ENCODE assay signal across 9 cellular contexts in the genomic region with DNA sequence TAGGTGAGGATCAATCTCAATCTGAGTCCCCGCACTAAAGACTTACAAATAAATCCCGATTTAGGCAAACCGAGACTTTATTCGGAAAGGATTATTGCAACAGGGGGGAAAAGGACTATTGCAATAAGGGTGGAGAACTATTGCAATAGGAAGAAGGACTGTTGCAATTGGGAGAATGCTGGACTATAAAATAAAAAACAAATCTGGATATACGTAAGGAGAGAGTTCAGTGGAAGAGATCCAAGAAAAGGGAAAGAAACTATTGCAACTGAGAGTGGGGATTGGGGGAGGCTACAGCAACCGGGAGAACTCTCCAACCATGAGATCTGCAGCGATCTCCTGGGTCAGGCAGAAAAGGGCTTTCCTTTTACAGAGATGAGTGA. TPM values are rescaled to one million over a fixed set of nuclear protein-coding genes. Genes with fewer than 3 reads are reported as not detected.
DNase-seq lines count a peak whose midpoint lies in the region; ATAC-seq and TF ChIP-seq lines count a peak whose summit lies in the region.
"Had no signal": no experiment of that assay in that cellular context is flagged by ENCODE, and none has a peak within 500 bp of the region (broad histone marks: within the 10 kb centered on the region; RNA-seq: fewer than 3 reads in every experiment).

No MANE protein-coding gene starts in this region.

- H3K27ac ChIP-seq in OCI-LY3 (ENCODE audit: low read length), result no peak overlapping the region
- H3K27ac ChIP-seq in esophagus muscularis mucosa (replicated peaks in 1 of 4), result peak overlapping the region in 3 of 4 donors; percentile 93 to 98 (median 97)

- H3K4me1 Mint-ChIP-seq in Caco-2 (ENCODE audit: low read depth, unreplicated experiment) (peaks cover 18% of the 10 kb centered on the region), progenitor cell of endocrine pancreas (ENCODE audit: low read depth) (peaks cover 19% of the 10 kb centered on the region)

- CTCF ChIA-PET in Caco-2 (lab: Charles Lee), result interaction anchor here (1.0 to 1.2 kb wide), 2 partner anchors 12 to 145 kb away, joined by 3 to 6 read pairs; partner anchors contain the start of gene ATAD2B

- no peak for ATAC-seq in GM18873 (IDR thresholded peaks at IDR 0.05; ENCODE audit: low FRiP score, unreplicated experiment)

- H3K9me3 ChIP-seq in Caco-2 (no peaks in the 10 kb centered on the region), OCI-LY3 (ENCODE audit: insufficient read depth, low read length) (no peaks in the 10 kb centered on the region), esophagus muscularis mucosa (no peaks in the 10 kb centered on the region)

- DNase-seq in Caco-2 (no peak), esophagus muscularis mucosa (ENCODE audit: extremely low spot score) (no peak), progenitor cell of endocrine pancreas (ENCODE audit: low spot score, unreplicated experiment) (no peak), 8988T (no peak), germinal center (ENCODE audit: low spot score) (no peak), SK-N-DZ (ENCODE audit: low spot score) (no peak)
- DNase-seq: T1000 had no signal

- WGBS in esophagus muscularis mucosa, result 62% methylated on average over 7 of the region's 7 CpGs

- intact Hi-C loops in Caco-2 (cut with micrococcal nuclease; ENCODE audit: unreplicated experiment), result no loop called here
- intact Hi-C loops in esophagus muscularis mucosa (cut with DNase I), result no loop called here

- H3K27me3 ChIP-seq in Caco-2 (replicated peaks; ENCODE audit: control insufficient read depth, insufficient read depth, low read length) (no peaks in the 10 kb centered on the region), OCI-LY3 (ENCODE audit: low read depth, low read length) (peaks cover 8% of the 10 kb centered on the region; the same call in 1 of the 2 replicates), esophagus muscularis mucosa (no peaks in the 10 kb centered on the region)

- H3K4me2 ChIP-seq in OCI-LY3 (ENCODE audit: low read length), result peak overlapping the region; percentile 77

- POLR2A ChIA-PET in Caco-2 (lab: Charles Lee), result interaction anchor here (0.9 to 2.3 kb wide), 2 partner anchors 12 to 108 kb away, joined by 4 to 40 read pairs; partner anchors contain the start of genes ATAD2B and WDCP

- H3K4me3 Mint-ChIP-seq in Caco-2 (ENCODE audit: unreplicated experiment) (peak overlapping the region; percentile 76), progenitor cell of endocrine pancreas (ENCODE audit: low read depth) (peak overlapping the region; percentile 88)

- peaks cover 12% of the 10 kb centered on the region for H3K79me2 ChIP-seq in OCI-LY3 (ENCODE audit: low read length)

- TF ChIP-seq EP300 in esophagus muscularis mucosa (IDR thresholded peaks at IDR 0.05), result no peak

- H3K4me1 ChIP-seq in Caco-2, result peaks cover 5% of the 10 kb centered on the region
- peaks cover 9% of the 10 kb centered on the region; the same call in 1 of the 2 replicates for H3K4me1 ChIP-seq in OCI-LY3 (ENCODE audit: low read length)
- peaks cover 15 to 35% (median 30%) of the 10 kb centered on the region in 4 donors for H3K4me1 ChIP-seq in esophagus muscularis mucosa

- H3K36me3 Mint-ChIP-seq in Caco-2 (ENCODE audit: insufficient read depth, unreplicated experiment) (peaks cover 17% of the 10 kb centered on the region), progenitor cell of endocrine pancreas (ENCODE audit: insufficient read depth) (peaks cover 5% of the 10 kb centered on the region)

- no TSS peak for BruUV-seq in Caco-2 (replicated peaks; lab: Mats Ljungman, UMichigan)

- H2AFZ ChIP-seq in OCI-LY3 (ENCODE audit: low read depth, low read length), result peak overlapping the region; percentile 53; the same call in 1 of the 2 replicates

- no peak for TF ChIP-seq POLR2A in esophagus muscularis mucosa (IDR thresholded peaks at IDR 0.05; ENCODE audit: low read depth)

- H3K36me3 ChIP-seq in Caco-2 (ENCODE audit: control insufficient read depth, insufficient read depth, low read length) (no peaks in the 10 kb centered on the region), OCI-LY3 (replicated peaks; ENCODE audit: low read depth, low read length) (no peaks in the 10 kb centered on the region), esophagus muscularis mucosa (no peaks in the 10 kb centered on the region)

- H3K27me3 Mint-ChIP-seq in Caco-2 (ENCODE audit: insufficient read depth, unreplicated experiment), result no peaks in the 10 kb centered on the region
- no peaks in the 10 kb centered on the region for H3K27me3 Mint-ChIP-seq in progenitor cell of endocrine pancreas

- no peak for TF ChIP-seq CTCF in Caco-2 (IDR thresholded peaks at IDR 0.05; ENCODE audit: insufficient read depth in 1 of 2, low read depth in 1 of 2, low read length in 1 of 2, severe bottlenecking in 1 of 2, unreplicated experiment in 1 of 2)
- TF ChIP-seq CTCF in OCI-LY3 (IDR thresholded peaks at IDR 0.05; ENCODE audit: low read depth, low read length), result no peak
- no peak for TF ChIP-seq CTCF in esophagus muscularis mucosa (IDR thresholded peaks at IDR 0.05)
- no peak for TF ChIP-seq CTCF in progenitor cell of endocrine pancreas (IDR thresholded peaks at IDR 0.05; ENCODE audit: unreplicated experiment)

- no peaks in the 10 kb centered on the region; the same call in 1 of the 2 replicates for H4K20me1 ChIP-seq in OCI-LY3 (ENCODE audit: insufficient read depth, low read length)

- 0 out of 2 replicates have a peak overlapping the region, but pooled peaks have one; percentile 92 for H3K9ac ChIP-seq in OCI-LY3 (ENCODE audit: low read length)

- H3K9me3 Mint-ChIP-seq in Caco-2 (ENCODE audit: unreplicated experiment) (no peaks in the 10 kb centered on the region), progenitor cell of endocrine pancreas (ENCODE audit: low read depth) (no peaks in the 10 kb centered on the region)

- no peak overlapping the region for H3K4me3 ChIP-seq in Caco-2 (ENCODE audit: low read depth, low read length)
- peak overlapping the region; percentile 85 for H3K4me3 ChIP-seq in OCI-LY3 (ENCODE audit: low read length)
- H3K4me3 ChIP-seq in esophagus muscularis mucosa, result peak overlapping the region; percentile 69 to 97 (median 89)

- peak overlapping the region; percentile 51 for H3K27ac Mint-ChIP-seq in Caco-2 (ENCODE audit: unreplicated experiment)
- H3K27ac Mint-ChIP-seq in progenitor cell of endocrine pancreas, result peak overlapping the region; percentile 92

RNA-seq across cellular contexts. Expression of gene UBXN2A, which starts 1.2 kb away (rescaled TPM):
- total RNA-seq in Caco-2 (2022), result 21.6 and 22.0 TPM in 2 replicates
- 10 to 100 TPM; 17.1 to 23.4 (median 20.3) TPM for total RNA-seq in esophagus muscularis mucosa
- 23.7 and 24.1 TPM in 2 replicates for total RNA-seq in progenitor cell of endocrine pancreas
- 10.1 and 11.7 TPM in 2 replicates for polyA plus RNA-seq in SK-N-DZ (2014; cell fraction: cytosol; rRNA removed)
- 2.0 and 3.6 TPM in 2 replicates for polyA plus RNA-seq in SK-N-DZ (2014; cell fraction: nucleus; rRNA removed)

RNA-seq across cellular contexts. Expression of gene ATAD2B, which starts 12.1 kb away (rescaled TPM):
- total RNA-seq in Caco-2 (2022) (28.9 and 32.1 TPM in 2 replicates), esophagus muscularis mucosa (10 to 100 TPM in 3 of 4 donors, 1 to 10 TPM in 1; 8.0 to 17.4 (median 13.5) TPM), progenitor cell of endocrine pancreas (34.8 and 38.3 TPM in 2 replicates)
- polyA plus RNA-seq in SK-N-DZ (2014; cell fraction: cytosol; rRNA removed), result 4.3 and 4.7 TPM in 2 replicates
- polyA plus RNA-seq in SK-N-DZ (2014; cell fraction: nucleus; rRNA removed), result 22.5 and 31.2 TPM in 2 replicates
